Comparison of ENCODE assay signal across 31 cellular contexts in genomic region chr1:228280961-228281591, GRCh38.
DNase-seq lines count a peak whose midpoint lies in the region; ATAC-seq and TF ChIP-seq lines count a peak whose summit lies in the region.
"Had no signal": no experiment of that assay in that cellular context is flagged by ENCODE, and none has a peak within 500 bp of the region (broad histone marks: within the 10 kb centered on the region; RNA-seq: fewer than 3 reads in every experiment).

No MANE protein-coding gene starts in this region.

- H3K9ac ChIP-seq in neuronal stem cell (ENCODE audit: low read depth, low read length, poor library complexity): peak overlapping the region; percentile 30
- H3K9ac ChIP-seq: SK-N-SH had no signal

- ATAC-seq in left ventricle myocardium superior (no peak), heart right ventricle (no peak), upper lobe of left lung (ENCODE audit: low FRiP score in 2 of 2) (no peak)
- ATAC-seq in central memory CD8-positive, alpha-beta T cell (replicated peaks; ENCODE audit: extremely low read depth, poor library complexity, severe bottlenecking): no peak
- ATAC-seq: CD8-positive, alpha-beta T cell; pancreas; right cardiac atrium had no signal

- peaks cover 8% of the 10 kb centered on the region for H3K36me3 Mint-ChIP-seq in central memory CD8-positive, alpha-beta T cell (ENCODE audit: insufficient read depth)

- peak overlapping the region; percentile 75 for H2BK5ac ChIP-seq in neuronal stem cell (ENCODE audit: low read length)

- no peak overlapping the region for H2AK5ac ChIP-seq in neuronal stem cell (ENCODE audit: low read depth, low read length)

- H3K27me3 Mint-ChIP-seq in central memory CD8-positive, alpha-beta T cell: no peaks in the 10 kb centered on the region
- H3K27me3 Mint-ChIP-seq: activated CD4-positive, alpha-beta memory T cell treated with anti-CD3 and anti-CD28 coated beads, Interleukin-2, amount 10 ng/mL, durations not matched to agents 7 days and 5 days; activated naive CD8-positive, alpha-beta T cell; B cell had no signal

- no peak overlapping the region for H3K27ac ChIP-seq in heart right ventricle
- H3K27ac ChIP-seq in neuronal stem cell (replicated peaks; ENCODE audit: low read length): no peak overlapping the region
- no peak overlapping the region for H3K27ac ChIP-seq in upper lobe of left lung
- H3K27ac ChIP-seq: breast epithelium, pancreas, tibial artery had no signal

- TF ChIP-seq CTCF in heart right ventricle (IDR thresholded peaks at IDR 0.05): no peak
- no peak for TF ChIP-seq CTCF in upper lobe of left lung (IDR thresholded peaks at IDR 0.05)

- no peak overlapping the region for H4K8ac ChIP-seq in neuronal stem cell (ENCODE audit: low read depth, low read length)

- H3K4me1 Mint-ChIP-seq in central memory CD8-positive, alpha-beta T cell: no peaks in the 10 kb centered on the region
- H3K4me1 Mint-ChIP-seq: activated CD4-positive, alpha-beta memory T cell treated with anti-CD3 and anti-CD28 coated beads, Interleukin-2, amount 10 ng/mL, durations not matched to agents 7 days and 5 days; neural crest cell had no signal

- peaks cover 0 to 99% (median 34%) of the 10 kb centered on the region in 9 donors for H3K36me3 ChIP-seq in heart right ventricle
- H3K36me3 ChIP-seq in neuronal stem cell (replicated peaks in 1 of 2; ENCODE audit: control insufficient read depth in 2 of 2, insufficient read depth in 2 of 2, low read length in 2 of 2): peaks cover 0 to 44% of the 10 kb centered on the region in 2 donors
- peaks cover 0 to 66% (median 21%) of the 10 kb centered on the region in 4 donors for H3K36me3 ChIP-seq in upper lobe of left lung
- H3K36me3 ChIP-seq in HAP-1 (replicated peaks): no peaks in the 10 kb centered on the region
- H3K36me3 ChIP-seq: breast epithelium, pancreas had no signal

- no peak for TF ChIP-seq EP300 in upper lobe of left lung (IDR thresholded peaks at IDR 0.05)

- H3K4me1 ChIP-seq in heart right ventricle: peaks cover 0 to 17% (median 6%) of the 10 kb centered on the region in 9 donors
- H3K4me1 ChIP-seq in neuronal stem cell (ENCODE audit: control insufficient read depth in 2 of 2, insufficient read depth in 1 of 2, low read depth in 1 of 2, low read length in 2 of 2): peaks cover 3 to 8% of the 10 kb centered on the region in 2 donors
- H3K4me1 ChIP-seq in upper lobe of left lung: peaks cover 0 to 7% (median 4%) of the 10 kb centered on the region in 4 donors
- H3K4me1 ChIP-seq in HAP-1: peaks cover 3% of the 10 kb centered on the region; the same call in 1 of the 2 replicates
- H3K4me1 ChIP-seq: breast epithelium, pancreas had no signal

- H3K9me3 ChIP-seq in heart right ventricle (no peaks in the 10 kb centered on the region), neuronal stem cell (replicated peaks in 1 of 2; ENCODE audit: control insufficient read depth in 2 of 2, insufficient read depth in 1 of 2, low read depth in 1 of 2, low read length in 2 of 2) (no peaks in the 10 kb centered on the region), upper lobe of left lung (no peaks in the 10 kb centered on the region), HAP-1 (no peaks in the 10 kb centered on the region)
- H3K9me3 ChIP-seq: breast epithelium, pancreas, SK-N-SH, tibial artery had no signal

- no peak overlapping the region for H3K23ac ChIP-seq in neuronal stem cell (ENCODE audit: low read depth, low read length, poor library complexity)

- H3K27me3 ChIP-seq in heart right ventricle (no peaks in the 10 kb centered on the region), neuronal stem cell (ENCODE audit: control insufficient read depth in 3 of 3, insufficient read depth in 3 of 3, low read depth in 1 of 3, low read length in 3 of 3) (no peaks in the 10 kb centered on the region), upper lobe of left lung (no peaks in the 10 kb centered on the region), HAP-1 (ENCODE audit: low read depth) (no peaks in the 10 kb centered on the region)
- H3K27me3 ChIP-seq: breast epithelium, pancreas, tibial artery had no signal

- no peak for TF ChIP-seq POLR2A in upper lobe of left lung (IDR thresholded peaks at IDR 0.05)

- H3K4me2 ChIP-seq in neuronal stem cell (ENCODE audit: insufficient read depth, low read length, poor library complexity, severe bottlenecking): no peak overlapping the region
- H3K4me2 ChIP-seq: SK-N-SH had no signal

- in situ Hi-C loops in HAP-1 (cut with MboI; ENCODE audit: low sequenced_read_pairs): no loop called here

- no peak overlapping the region for H3K18ac ChIP-seq in neuronal stem cell (ENCODE audit: low read length)

- H3K4ac ChIP-seq in neuronal stem cell (ENCODE audit: low read length): no peak overlapping the region

- H3K27ac Mint-ChIP-seq in central memory CD8-positive, alpha-beta T cell (ENCODE audit: low read depth): peak overlapping the region; percentile 71
- H3K27ac Mint-ChIP-seq: activated CD4-positive, alpha-beta memory T cell treated with anti-CD3 and anti-CD28 coated beads, Interleukin-2, amount 10 ng/mL, durations not matched to agents 7 days and 5 days; activated naive CD8-positive, alpha-beta T cell; activated T-helper 2 cell treated with anti-CD3 and anti-CD28 coated beads, Interferon-gamma antibody, Interleukin-2, Interleukin-4, amounts not matched to agents 10 μg/mL and 5 μg/mL and 100 μg/mL, durations not matched to agents 14 hours and 24 hours and 36 hours; B cell; CD8-positive, alpha-beta T cell had no signal

- no peak overlapping the region for H3K4me3 ChIP-seq in heart right ventricle
- H3K4me3 ChIP-seq in neuronal stem cell (ENCODE audit: low read length in 2 of 2): no peak overlapping the region
- H3K4me3 ChIP-seq in upper lobe of left lung: no peak overlapping the region
- H3K4me3 ChIP-seq in HAP-1: no peak overlapping the region
- H3K4me3 ChIP-seq: breast epithelium, pancreas, tibial artery had no signal

- intact Hi-C loops in left ventricle myocardium superior (cut with micrococcal nuclease) (no loop called here), heart right ventricle (cut with DNase I) (loop anchor here in 1 of 10 donors (10.0 kb wide), 1 partner anchor 64 kb away; no protein-coding TSS in a partner anchor)

- no peak overlapping the region for H4K91ac ChIP-seq in neuronal stem cell (ENCODE audit: low read depth, low read length, poor library complexity)

- H2BK12ac ChIP-seq in neuronal stem cell (ENCODE audit: low read length): no peak overlapping the region

- no peak overlapping the region for H2BK120ac ChIP-seq in neuronal stem cell (ENCODE audit: low read depth, low read length)

- H3K79me1 ChIP-seq in neuronal stem cell (ENCODE audit: low read depth, low read length): peaks cover 8% of the 10 kb centered on the region

- no peak overlapping the region for H3K14ac ChIP-seq in neuronal stem cell (ENCODE audit: low read length)

- DNase-seq in left ventricle myocardium superior (peak; percentile 23), heart right ventricle (no peak), neuronal stem cell (ENCODE audit: low spot score) (no peak), upper lobe of left lung (peak; percentile 18 to 61), HAP-1 (ENCODE audit: low spot score in 2 of 2) (no peak), mucosa of gallbladder (ENCODE audit: low spot score) (no peak)
- no peak for DNase-seq in central memory CD8-positive, alpha-beta T cell (ENCODE audit: low spot score in 2 of 2)
- no peak for DNase-seq in activated CD4-positive, CD25-positive, alpha-beta regulatory T cell (lab: John Stamatoyannopoulos, UW)
- DNase-seq: ACHN; activated CD4-positive, alpha-beta memory T cell treated with anti-CD3 and anti-CD28 coated beads, Interleukin-2, amount 10 ng/mL, durations not matched to agents 7 days and 5 days; activated CD4-positive, CD25-positive, alpha-beta regulatory T cell treated with anti-CD3 and anti-CD28 coated beads, Interleukin-2, amount 50 U/mL, for 72 hours; activated T-cell treated with anti-CD3 and anti-CD28 coated beads for 4 hours; CD8-positive, alpha-beta T cell; effector CD8-positive, alpha-beta T cell; HCEC 1CT; Kasumi-1; NCI-H1436; NCI-H2081; NCI-H2227 treated with DMSO at 0.1 percent for 48 hours; NCI-H526; OCI-M1; SK-N-SH; stimulated activated CD4-positive, alpha-beta T cell treated with anti-CD3 and anti-CD28 coated beads, Interleukin-2, amount 100 ng/mL, for 48 hours; tibial artery had no signal

- H2AFZ ChIP-seq in neuronal stem cell (ENCODE audit: low read length): no peak overlapping the region

- WGBS in heart right ventricle, 2 donors: 95% methylated on average over 15 of the region's 15 CpGs
- WGBS in neuronal stem cell (ENCODE audit: extremely low coverage in 2 of 2, insufficient read length in 2 of 2, insufficient replicate concordance in 1 of 2), 2 donors: no CpG with 5 or more reads among the region's 15 CpGs
- WGBS in upper lobe of left lung, 2 donors: 96% methylated on average over 15 of the region's 15 CpGs; no CpG with 5 or more reads in 1 of the 2 donors

- H3K4me3 Mint-ChIP-seq in central memory CD8-positive, alpha-beta T cell: no peak overlapping the region
- H3K4me3 Mint-ChIP-seq: activated CD4-positive, alpha-beta memory T cell treated with anti-CD3 and anti-CD28 coated beads, Interleukin-2, amount 10 ng/mL, durations not matched to agents 7 days and 5 days; activated naive CD8-positive, alpha-beta T cell; B cell; CD8-positive, alpha-beta T cell; neural crest cell had no signal

- H2BK15ac ChIP-seq in neuronal stem cell (ENCODE audit: low read length): no peak overlapping the region

- no peaks in the 10 kb centered on the region for H3K9me3 Mint-ChIP-seq in central memory CD8-positive, alpha-beta T cell
- H3K9me3 Mint-ChIP-seq: activated CD4-positive, alpha-beta memory T cell treated with anti-CD3 and anti-CD28 coated beads, Interleukin-2, amount 10 ng/mL, durations not matched to agents 7 days and 5 days; activated T-helper 2 cell treated with anti-CD3 and anti-CD28 coated beads, Interferon-gamma antibody, Interleukin-2, Interleukin-4, amounts not matched to agents 10 μg/mL and 5 μg/mL and 100 μg/mL, durations not matched to agents 14 hours and 24 hours and 36 hours; CD8-positive, alpha-beta T cell; neural crest cell had no signal

Comparison
In these comparisons a context has a peak if more than half of its experiments do, and no peak if none do; other contexts are left out.
1. DNase-seq: peak in left ventricle myocardium superior (single experiment) and upper lobe of left lung (2 of 2); none in heart right ventricle (0 of 2), central memory CD8-positive, alpha-beta T cell (0 of 2), neuronal stem cell (single experiment), HAP-1 (0 of 2), activated CD4-positive, CD25-positive, alpha-beta regulatory T cell (0 of 4) and mucosa of gallbladder (single experiment).